ENCODE assay signal across 6 cellular contexts in the genomic region with DNA sequence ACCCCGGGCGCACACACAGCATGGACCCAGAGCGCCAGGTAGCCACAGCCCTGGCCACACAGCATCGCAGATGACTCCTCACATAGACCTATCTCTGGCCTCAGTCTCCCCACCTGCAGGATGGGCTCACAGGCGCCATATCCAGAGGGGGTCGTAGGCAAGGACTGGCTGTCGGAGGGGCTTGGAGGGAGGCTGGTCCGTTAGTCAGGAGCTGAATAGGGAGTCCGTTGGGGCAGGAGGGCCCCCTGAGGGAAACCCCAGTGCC. TPM values are rescaled to one million over a fixed set of nuclear protein-coding genes. Genes with fewer than 3 reads are reported as not detected.
DNase-seq lines count a peak whose midpoint lies in the region; ATAC-seq and TF ChIP-seq lines count a peak whose summit lies in the region.

No MANE protein-coding gene starts in this region.

- no peaks in the 10 kb centered on the region for H3K36me3 Mint-ChIP-seq in central memory CD8-positive, alpha-beta T cell (ENCODE audit: insufficient read depth)

- H3K4me1 ChIP-seq in ovary (ENCODE audit: insufficient read depth), result peaks cover 59% of the 10 kb centered on the region

- no peaks in the 10 kb centered on the region for H3K9me3 ChIP-seq in ovary

- no peak overlapping the region for H3K27ac Mint-ChIP-seq in central memory CD8-positive, alpha-beta T cell (ENCODE audit: low read depth)

- H3K4me3 ChIP-seq in GM08714 (ENCODE audit: low read length), result peak overlapping the region; percentile 75; the same call in 1 of the 2 replicates
- H3K4me3 ChIP-seq in ovary, result peak overlapping the region; percentile 76

- no peak for ATAC-seq in central memory CD8-positive, alpha-beta T cell (replicated peaks; ENCODE audit: extremely low read depth, poor library complexity, severe bottlenecking)
- ATAC-seq in HG02763 (IDR thresholded peaks at IDR 0.05; ENCODE audit: unreplicated experiment), result no peak

- intact Hi-C loops in ovary (cut with DNase I), result no loop called here

- H3K27me3 ChIP-seq in ovary, result no peaks in the 10 kb centered on the region

- no peak for TF ChIP-seq CTCF in ovary (IDR thresholded peaks at IDR 0.05)

- H3K36me3 ChIP-seq in ovary, result no peaks in the 10 kb centered on the region

- no peak for TF ChIP-seq EP300 in ovary (IDR thresholded peaks at IDR 0.05)

- H3K4me1 Mint-ChIP-seq in central memory CD8-positive, alpha-beta T cell, result peaks cover 5% of the 10 kb centered on the region

- 22 to 38% (median 31%) methylated on average over 9 of the region's 9 CpGs for WGBS in ovary, 3 donors

- peaks cover 23% of the 10 kb centered on the region for H3K27me3 Mint-ChIP-seq in central memory CD8-positive, alpha-beta T cell

- DNase-seq in central memory CD8-positive, alpha-beta T cell (ENCODE audit: low spot score in 2 of 2), result no peak
- peak in 1 of 5 donors; percentile 68 for DNase-seq in ovary
- DNase-seq in AG20443 (ENCODE audit: low spot score), result no peak
- DNase-seq in activated T-cell treated with anti-CD3 and anti-CD28 coated beads for 4 hours, result no peak

- peak overlapping the region; percentile 23 for H3K4me3 Mint-ChIP-seq in central memory CD8-positive, alpha-beta T cell

- peak overlapping the region; percentile 37 to 91 for H3K27ac ChIP-seq in ovary

- TF ChIP-seq POLR2A in ovary (IDR thresholded peaks at IDR 0.05), result no peak

- no peaks in the 10 kb centered on the region for H3K9me3 Mint-ChIP-seq in central memory CD8-positive, alpha-beta T cell

RNA-seq across cellular contexts. Expression of gene PLXNB2, which starts 2.1 kb away (rescaled TPM):
- total RNA-seq in ovary, result 100 to 1,000 TPM; 121 to 274 (median 229) TPM
- 100 to 1,000 TPM in 1 of 2 donors, 10 to 100 TPM in 1; 26.5 to 135 TPM for polyA plus RNA-seq in ovary

RNA-seq across cellular contexts. Expression of gene DENND6B, which starts 21.5 kb away (rescaled TPM):
- 10 to 100 TPM in 2 of 7 donors, 1 to 10 TPM in 5; 2.6 to 17.3 (median 7.4) TPM for total RNA-seq in ovary
- 1 to 10 TPM in 1 of 2 donors, under 1 TPM in 1; 0.38 to 5.6 TPM for polyA plus RNA-seq in ovary

RNA-seq across cellular contexts. Expression of gene MAPK11, which starts 35.1 kb away (rescaled TPM):
- 10 to 100 TPM in 4 of 7 donors, 1 to 10 TPM in 3; 2.0 to 31.6 (median 12.0) TPM for total RNA-seq in ovary
- polyA plus RNA-seq in ovary, result 10 to 100 TPM in 1 of 2 donors, under 1 TPM in 1; 0.92 to 13.0 TPM

RNA-seq across cellular contexts. Expression of gene PPP6R2, which starts 37.8 kb away (rescaled TPM):
- total RNA-seq in ovary, result 10 to 100 TPM; 30.1 to 52.9 (median 37.8) TPM
- polyA plus RNA-seq in ovary, result 10 to 100 TPM in 1 of 2 donors, 1 to 10 TPM in 1; 8.2 to 33.4 TPM

RNA-seq across cellular contexts. Expression of gene MAPK12, which starts 43.8 kb away (rescaled TPM):
- total RNA-seq in ovary, result 10 to 100 TPM in 6 of 7 donors, 1 to 10 TPM in 1; 7.9 to 35.3 (median 23.3) TPM
- polyA plus RNA-seq in ovary, result 10 to 100 TPM in 1 of 2 donors, under 1 TPM in 1; 0.87 to 26.5 TPM
